Comparison of ENCODE assay signal across 15 cellular contexts in the genomic region with DNA sequence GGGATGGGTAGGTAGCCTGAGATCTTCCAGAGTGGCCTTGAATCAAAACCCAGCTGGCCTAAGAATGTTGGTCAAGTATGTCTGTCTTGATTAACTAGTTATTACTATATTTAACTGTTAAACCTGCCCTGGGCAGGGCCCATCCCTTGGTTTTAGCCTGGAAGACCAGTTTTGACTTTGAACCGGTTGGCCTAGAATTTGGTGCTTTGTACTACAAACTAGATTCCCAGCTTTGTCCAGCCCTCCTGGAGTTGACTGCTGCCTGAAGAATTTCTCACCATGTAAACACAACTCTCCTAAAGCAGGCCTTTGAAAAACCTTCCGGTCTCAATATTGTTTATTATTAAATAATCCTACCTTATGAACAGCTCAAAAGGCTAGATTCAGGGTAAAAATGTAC. TPM values are rescaled to one million over a fixed set of nuclear protein-coding genes. Genes with fewer than 3 reads are reported as not detected.
A peak's percentile ranks its signal among the peaks of the same experiment; 100 is the strongest.
DNase-seq lines count a peak whose midpoint lies in the region; ATAC-seq, FAIRE-seq and TF ChIP-seq lines count a peak whose summit lies in the region.
"Had no signal": no experiment of that assay in that cellular context is flagged by ENCODE, and none has a peak within 500 bp of the region (broad histone marks: within the 10 kb centered on the region; RNA-seq: fewer than 3 reads in every experiment).

No MANE protein-coding gene starts in this region.

- no peaks in the 10 kb centered on the region for H3K27me3 ChIP-seq in thyroid gland
- H3K27me3 ChIP-seq: spleen had no signal

- TF ChIP-seq CTCF in VCaP (conservative IDR thresholded peaks at IDR 0.05) (no peak), kidney (IDR thresholded peaks at IDR 0.05; ENCODE audit: borderline replicate concordance, extremely low read depth, insufficient read depth) (no peak), thyroid gland (IDR thresholded peaks at IDR 0.05) (no peak)

- H3K4me1 ChIP-seq in kidney (ENCODE audit: control insufficient read depth in 1 of 2, insufficient read depth in 1 of 2, low read depth in 1 of 2, low read length in 2 of 2) (peaks cover 26 to 34% of the 10 kb centered on the region in 2 donors), thyroid gland (peaks cover 25 to 41% of the 10 kb centered on the region in 2 donors)

- intact Hi-C loops in kidney (cut with DNase I) (no loop called here), thyroid gland (cut with DNase I) (no loop called here)

- H3K9me3 Mint-ChIP-seq in stimulated activated naive CD8-positive, alpha-beta T cell treated with anti-CD3 and anti-CD28 coated beads, Interleukin-15, amount 100 ng/mL, for 72 hours = no peaks in the 10 kb centered on the region
- H3K9me3 Mint-ChIP-seq: activated T-helper 17 cell treated with anti-CD3 and anti-CD28 coated beads, Interleukin-2, amount 50 U/mL, for 72 hours; CD14-positive monocyte; stimulated activated naive CD8-positive, alpha-beta T cell treated with anti-CD3 and anti-CD28 coated beads, Interleukin-15, Interleukin-2, amounts not matched to agents 100 ng/mL and 50 ng/mL, for 24 hours had no signal

- H3K27ac Mint-ChIP-seq in stimulated activated naive CD8-positive, alpha-beta T cell treated with anti-CD3 and anti-CD28 coated beads, Interleukin-15, amount 100 ng/mL, for 72 hours = no peak overlapping the region
- H3K27ac Mint-ChIP-seq: activated T-helper 17 cell treated with anti-CD3 and anti-CD28 coated beads, Interleukin-2, amount 50 U/mL, for 72 hours; CD14-positive monocyte; stimulated activated naive CD8-positive, alpha-beta T cell treated with anti-CD3 and anti-CD28 coated beads, Interleukin-15, Interleukin-2, amounts not matched to agents 100 ng/mL and 50 ng/mL, for 24 hours had no signal

- no peaks in the 10 kb centered on the region for H3K27me3 Mint-ChIP-seq in stimulated activated naive CD8-positive, alpha-beta T cell treated with anti-CD3 and anti-CD28 coated beads, Interleukin-15, amount 100 ng/mL, for 72 hours
- H3K27me3 Mint-ChIP-seq: activated T-helper 17 cell treated with anti-CD3 and anti-CD28 coated beads, Interleukin-2, amount 50 U/mL, for 72 hours; stimulated activated naive CD8-positive, alpha-beta T cell treated with anti-CD3 and anti-CD28 coated beads, Interleukin-15, Interleukin-2, amounts not matched to agents 100 ng/mL and 50 ng/mL, for 24 hours had no signal

- DNase-seq in kidney = no peak
- peak; percentile 27 to 29 for DNase-seq in thyroid gland
- DNase-seq in stimulated activated naive CD8-positive, alpha-beta T cell treated with anti-CD3 and anti-CD28 coated beads, Interleukin-15, amount 100 ng/mL, for 72 hours = no peak
- DNase-seq: DMS79 treated with DMSO at 0.1 percent for 48 hours, midbrain, NCI-H2081, NCI-H82, SW 1271 had no signal

- H3K27ac ChIP-seq in VCaP (peak overlapping the region; percentile 95), kidney (ENCODE audit: low read depth in 2 of 2, low read length in 2 of 2) (peak overlapping the region; percentile 38 to 45), thyroid gland (peak overlapping the region; percentile 47 to 61 (median 56))
- H3K27ac ChIP-seq: spleen had no signal

- H3K9ac ChIP-seq in kidney (ENCODE audit: low read length in 2 of 2) = peak overlapping the region in 1 of 2 donors; percentile 6

- H3K4me3 Mint-ChIP-seq in stimulated activated naive CD8-positive, alpha-beta T cell treated with anti-CD3 and anti-CD28 coated beads, Interleukin-15, amount 100 ng/mL, for 72 hours = no peak overlapping the region
- H3K4me3 Mint-ChIP-seq: activated T-helper 17 cell treated with anti-CD3 and anti-CD28 coated beads, Interleukin-2, amount 50 U/mL, for 72 hours; CD14-positive monocyte; stimulated activated naive CD8-positive, alpha-beta T cell treated with anti-CD3 and anti-CD28 coated beads, Interleukin-15, Interleukin-2, amounts not matched to agents 100 ng/mL and 50 ng/mL, for 24 hours had no signal

- H3K36me3 ChIP-seq in kidney (ENCODE audit: control insufficient read depth in 1 of 2, insufficient read depth in 2 of 2, low read length in 2 of 2) = no peaks in the 10 kb centered on the region
- H3K36me3 ChIP-seq in thyroid gland = no peaks in the 10 kb centered on the region

- no peak for TF ChIP-seq POLR2A in thyroid gland (IDR thresholded peaks at IDR 0.05)

- FAIRE-seq in kidney (lab: Jason Lieb, UNC) = no peak
- FAIRE-seq: RCC 7860 had no signal

- no peak for ATAC-seq in stimulated activated naive CD8-positive, alpha-beta T cell treated with anti-CD3 and anti-CD28 coated beads, Interleukin-15, amount 100 ng/mL, for 72 hours
- no peak for ATAC-seq in GM21529 (IDR thresholded peaks at IDR 0.05; ENCODE audit: unreplicated experiment)
- ATAC-seq: activated T-helper 17 cell treated with anti-CD3 and anti-CD28 coated beads, Interleukin-2, amount 50 U/mL, for 72 hours had no signal

- H3K4me1 Mint-ChIP-seq in stimulated activated naive CD8-positive, alpha-beta T cell treated with anti-CD3 and anti-CD28 coated beads, Interleukin-15, amount 100 ng/mL, for 72 hours = peaks cover 44% of the 10 kb centered on the region

- no peaks in the 10 kb centered on the region for H3K9me3 ChIP-seq in kidney (ENCODE audit: control insufficient read depth in 1 of 2, low read length in 2 of 2)
- H3K9me3 ChIP-seq in thyroid gland = no peaks in the 10 kb centered on the region
- H3K9me3 ChIP-seq: spleen had no signal

- H3K4me3 ChIP-seq in kidney (ENCODE audit: low read length in 2 of 2) (no peak overlapping the region), thyroid gland (replicated peaks in 1 of 3) (no peak overlapping the region)
- H3K4me3 ChIP-seq: spleen had no signal

- 34 to 59% methylated on average over 2 of the region's 2 CpGs for WGBS in thyroid gland, 2 donors

RNA-seq across cellular contexts. Expression of a gene that starts 16.0 kb away (rescaled TPM):
- total RNA-seq in kidney (1.4 TPM), thyroid gland (under 1 TPM in 3 of 4 donors, not detected in 1; 0.13 to 0.79 (median 0.22) TPM)
- polyA plus RNA-seq in kidney (ENCODE audit: insufficient read depth, low read depth, low replicate concordance) = 0.47 TPM

RNA-seq across cellular contexts. Expression of a gene that starts 21.1 kb away (rescaled TPM):
- total RNA-seq in kidney (18.7 TPM), thyroid gland (10 to 100 TPM; 21.7 to 37.8 (median 22.3) TPM)
- 37.5 TPM for polyA plus RNA-seq in kidney (ENCODE audit: insufficient read depth, low read depth, low replicate concordance)

RNA-seq across cellular contexts. Expression of a gene that starts 21.5 kb away (rescaled TPM):
- total RNA-seq in kidney (41.6 TPM), thyroid gland (10 to 100 TPM; 21.6 to 51.9 (median 45.8) TPM)
- polyA plus RNA-seq in kidney (ENCODE audit: insufficient read depth, low read depth, low replicate concordance) = 56.7 TPM

RNA-seq across cellular contexts. Expression of a gene that starts 21.9 kb away (rescaled TPM):
- total RNA-seq in kidney = 15.4 TPM
- polyA plus RNA-seq in kidney (ENCODE audit: insufficient read depth, low read depth, low replicate concordance) = 145 TPM
- total RNA-seq in thyroid gland = 10 to 100 TPM; 17.1 to 73.4 (median 34.7) TPM

RNA-seq across cellular contexts. Expression of a gene that starts 30.8 kb away (rescaled TPM):
- total RNA-seq in kidney (38.2 TPM), thyroid gland (10 to 100 TPM; 29.2 to 39.8 (median 31.7) TPM)
- 34.9 TPM for polyA plus RNA-seq in kidney (ENCODE audit: insufficient read depth, low read depth, low replicate concordance)

Comparison
In these comparisons a context has a peak if more than half of its experiments do, and no peak if none do; other contexts are left out.
1. H3K27ac ChIP-seq: peak in every context shown above with its lines; median percentile 95 in VCaP; 56 in thyroid gland; 42 in kidney.
2. DNase-seq: peak in thyroid gland (2 of 2); none in kidney (single experiment) and stimulated activated naive CD8-positive, alpha-beta T cell treated with anti-CD3 and anti-CD28 coated beads, Interleukin-15, amount 100 ng/mL, for 72 hours (0 of 2).